In the genomic region with DNA sequence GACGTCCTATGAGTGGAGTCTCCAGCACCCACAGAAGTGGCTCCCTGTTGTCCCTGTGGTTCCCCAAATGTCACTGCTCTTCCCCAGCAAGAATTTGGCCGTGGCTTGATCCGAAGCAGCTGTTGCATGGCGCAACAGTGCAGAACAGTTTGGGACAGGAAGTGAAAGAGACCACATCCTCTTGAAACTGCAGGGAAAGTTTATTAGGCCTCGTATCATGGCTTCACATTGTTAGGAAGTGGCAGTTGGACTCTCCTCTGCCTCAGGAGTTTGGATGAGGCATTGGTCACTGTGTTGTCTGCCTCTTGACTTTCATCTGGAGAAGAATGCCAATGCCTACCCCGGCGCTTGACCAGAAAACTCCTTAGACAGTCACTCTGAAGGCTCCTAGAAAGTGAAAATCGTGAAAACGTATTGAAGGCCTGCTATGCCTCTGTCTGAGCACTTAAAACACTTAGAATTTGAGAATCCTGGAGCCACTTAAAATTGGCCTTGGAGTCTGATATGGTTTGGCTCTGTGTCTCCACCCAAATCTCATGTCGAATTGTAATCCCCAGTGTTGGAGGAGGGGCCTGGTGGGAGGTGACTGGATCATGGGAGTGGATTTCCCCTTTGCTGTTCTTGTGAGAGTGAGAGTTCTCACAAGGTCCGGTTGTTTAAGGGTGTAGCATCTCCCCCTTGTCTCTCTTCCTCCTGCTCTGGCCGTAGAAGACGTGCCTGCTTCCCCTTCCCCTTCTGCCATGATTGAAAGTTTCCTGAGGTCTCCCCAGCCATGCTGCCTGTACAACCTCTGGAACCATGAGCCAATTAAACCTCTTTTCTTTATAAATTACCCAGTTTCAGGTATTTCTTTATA, we compare ENCODE assay signal across 8 cellular contexts.
A peak's percentile ranks its signal among the peaks of the same experiment; 100 is the strongest.
DNase-seq lines count a peak whose midpoint lies in the region; ATAC-seq and TF ChIP-seq lines count a peak whose summit lies in the region.

No MANE protein-coding gene starts in this region.

- CTCF ChIA-PET in CD4-positive, alpha-beta memory T cell (lab: Charles Lee; ENCODE audit: partially characterized antibody): no interaction called here

- H3K9me3 Mint-ChIP-seq in CD4-positive, alpha-beta memory T cell: no peaks in the 10 kb centered on the region
- H3K9me3 Mint-ChIP-seq in activated naive CD8-positive, alpha-beta T cell treated with anti-CD3 and anti-CD28 coated beads, Interleukin-2, amount 10 ng/mL, durations not matched to agents 7 days and 5 days: peaks cover 4% of the 10 kb centered on the region
- no peaks in the 10 kb centered on the region for H3K9me3 Mint-ChIP-seq in progenitor cell of endocrine pancreas (ENCODE audit: low read depth)

- peak in 4 of 5 donors; percentile 4 to 15 (median 9) for DNase-seq in CD4-positive, alpha-beta memory T cell
- peak; percentile 47 for DNase-seq in activated naive CD8-positive, alpha-beta T cell treated with anti-CD3 and anti-CD28 coated beads, Interleukin-2, amount 10 ng/mL, durations not matched to agents 7 days and 5 days
- DNase-seq in progenitor cell of endocrine pancreas (ENCODE audit: low spot score, unreplicated experiment): no peak
- DNase-seq in DMS53 treated with DMSO at 0.1 percent for 48 hours (lab: John Stamatoyannopoulos, UW; ENCODE audit: unreplicated experiment): no peak
- no peak for DNase-seq in esophagus squamous epithelium (lab: John Stamatoyannopoulos, UW)

- ATAC-seq in GM19463 (IDR thresholded peaks at IDR 0.05; ENCODE audit: unreplicated experiment) (peak; percentile 87), HG03571 (IDR thresholded peaks at IDR 0.05; ENCODE audit: unreplicated experiment) (peak; percentile 93), GM21367 (IDR thresholded peaks at IDR 0.05; ENCODE audit: unreplicated experiment) (no peak)
- peak; percentile 88 for ATAC-seq in activated naive CD8-positive, alpha-beta T cell treated with anti-CD3 and anti-CD28 coated beads, Interleukin-2, amount 10 ng/mL, durations not matched to agents 7 days and 5 days (ENCODE audit: low read depth)

- TF ChIP-seq POLR2A in esophagus squamous epithelium (IDR thresholded peaks at IDR 0.05): no peak

- peak overlapping the region in 7 of 8 donors; percentile 67 to 92 (median 75) for H3K4me3 Mint-ChIP-seq in CD4-positive, alpha-beta memory T cell
- H3K4me3 Mint-ChIP-seq in activated naive CD8-positive, alpha-beta T cell treated with anti-CD3 and anti-CD28 coated beads, Interleukin-2, amount 10 ng/mL, durations not matched to agents 7 days and 5 days: peak overlapping the region; percentile 74
- H3K4me3 Mint-ChIP-seq in progenitor cell of endocrine pancreas (ENCODE audit: low read depth): no peak overlapping the region

- no peaks in the 10 kb centered on the region for H3K36me3 Mint-ChIP-seq in CD4-positive, alpha-beta memory T cell
- peaks cover 1% of the 10 kb centered on the region for H3K36me3 Mint-ChIP-seq in activated naive CD8-positive, alpha-beta T cell treated with anti-CD3 and anti-CD28 coated beads, Interleukin-2, amount 10 ng/mL, durations not matched to agents 7 days and 5 days
- no peaks in the 10 kb centered on the region for H3K36me3 Mint-ChIP-seq in progenitor cell of endocrine pancreas (ENCODE audit: insufficient read depth)

- H3K4me3 ChIP-seq in CD4-positive, alpha-beta memory T cell (ENCODE audit: low read length in 2 of 2): peak overlapping the region in 1 of 2 donors; percentile 11
- H3K4me3 ChIP-seq in esophagus squamous epithelium: no peak overlapping the region

- WGBS in esophagus squamous epithelium, 2 donors: 62 to 79% methylated on average over 13 of the region's 13 CpGs

- no peaks in the 10 kb centered on the region for H3K36me3 ChIP-seq in CD4-positive, alpha-beta memory T cell (ENCODE audit: insufficient read depth, low read length)
- H3K36me3 ChIP-seq in esophagus squamous epithelium: no peaks in the 10 kb centered on the region

- no peaks in the 10 kb centered on the region for H3K27me3 Mint-ChIP-seq in CD4-positive, alpha-beta memory T cell
- peaks cover 2% of the 10 kb centered on the region for H3K27me3 Mint-ChIP-seq in activated naive CD8-positive, alpha-beta T cell treated with anti-CD3 and anti-CD28 coated beads, Interleukin-2, amount 10 ng/mL, durations not matched to agents 7 days and 5 days
- H3K27me3 Mint-ChIP-seq in progenitor cell of endocrine pancreas: peaks cover 4% of the 10 kb centered on the region

- H3K27ac Mint-ChIP-seq in CD4-positive, alpha-beta memory T cell: peak overlapping the region in 6 of 7 donors; percentile 43 to 75 (median 60)
- peak overlapping the region; percentile 83 for H3K27ac Mint-ChIP-seq in activated naive CD8-positive, alpha-beta T cell treated with anti-CD3 and anti-CD28 coated beads, Interleukin-2, amount 10 ng/mL, durations not matched to agents 7 days and 5 days
- peak overlapping the region; percentile 39 for H3K27ac Mint-ChIP-seq in progenitor cell of endocrine pancreas

- H3K27me3 ChIP-seq in CD4-positive, alpha-beta memory T cell (ENCODE audit: insufficient read depth, low read length): no peaks in the 10 kb centered on the region
- no peaks in the 10 kb centered on the region for H3K27me3 ChIP-seq in esophagus squamous epithelium

- no peaks in the 10 kb centered on the region for H3K9me3 ChIP-seq in CD4-positive, alpha-beta memory T cell (ENCODE audit: control insufficient read depth in 1 of 2, low read length in 2 of 2)
- H3K9me3 ChIP-seq in esophagus squamous epithelium: no peaks in the 10 kb centered on the region

- no peak overlapping the region for H3K27ac ChIP-seq in CD4-positive, alpha-beta memory T cell (ENCODE audit: low read depth, low read length)
- H3K27ac ChIP-seq in esophagus squamous epithelium: peak overlapping the region in 1 of 4 donors; percentile 59

- intact Hi-C loops in CD4-positive, alpha-beta memory T cell (cut with micrococcal nuclease): no loop called here
- intact Hi-C loops in esophagus squamous epithelium (cut with DNase I): no loop called here

- POLR2A ChIA-PET in CD4-positive, alpha-beta memory T cell (lab: Charles Lee; ENCODE audit: partially characterized antibody): no interaction called here
- POLR2A ChIA-PET in activated naive CD8-positive, alpha-beta T cell treated with anti-CD3 and anti-CD28 coated beads, Interleukin-2, amount 10 ng/mL, durations not matched to agents 7 days and 5 days (lab: Charles Lee): no interaction called here

- H3K4me1 Mint-ChIP-seq in CD4-positive, alpha-beta memory T cell: peaks cover 16 to 26% (median 18%) of the 10 kb centered on the region in 4 donors
- peaks cover 15% of the 10 kb centered on the region for H3K4me1 Mint-ChIP-seq in activated naive CD8-positive, alpha-beta T cell treated with anti-CD3 and anti-CD28 coated beads, Interleukin-2, amount 10 ng/mL, durations not matched to agents 7 days and 5 days
- H3K4me1 Mint-ChIP-seq in progenitor cell of endocrine pancreas (ENCODE audit: low read depth): peaks cover 16% of the 10 kb centered on the region

- H3K4me1 ChIP-seq in CD4-positive, alpha-beta memory T cell (ENCODE audit: insufficient read depth, low read length): peaks cover 19% of the 10 kb centered on the region
- peaks cover 0 to under 1% (median 0%) of the 10 kb centered on the region in 3 donors for H3K4me1 ChIP-seq in esophagus squamous epithelium

- TF ChIP-seq CTCF in progenitor cell of endocrine pancreas (IDR thresholded peaks at IDR 0.05; ENCODE audit: unreplicated experiment) (no peak), esophagus squamous epithelium (IDR thresholded peaks at IDR 0.05) (no peak)

Comparison
In these comparisons a context has a peak if more than half of its experiments do, and no peak if none do; other contexts are left out.
1. DNase-seq: peak in CD4-positive, alpha-beta memory T cell (4 of 5) and activated naive CD8-positive, alpha-beta T cell treated with anti-CD3 and anti-CD28 coated beads, Interleukin-2, amount 10 ng/mL, durations not matched to agents 7 days and 5 days (single experiment); none in progenitor cell of endocrine pancreas (single experiment), DMS53 treated with DMSO at 0.1 percent for 48 hours (single experiment) and esophagus squamous epithelium (single experiment).
2. Peak in every context shown above with its lines, with median percentiles within 50 percentile points of each other: H3K27ac Mint-ChIP-seq.